ENCODE assay signal across 24 cellular contexts in the genomic region with DNA sequence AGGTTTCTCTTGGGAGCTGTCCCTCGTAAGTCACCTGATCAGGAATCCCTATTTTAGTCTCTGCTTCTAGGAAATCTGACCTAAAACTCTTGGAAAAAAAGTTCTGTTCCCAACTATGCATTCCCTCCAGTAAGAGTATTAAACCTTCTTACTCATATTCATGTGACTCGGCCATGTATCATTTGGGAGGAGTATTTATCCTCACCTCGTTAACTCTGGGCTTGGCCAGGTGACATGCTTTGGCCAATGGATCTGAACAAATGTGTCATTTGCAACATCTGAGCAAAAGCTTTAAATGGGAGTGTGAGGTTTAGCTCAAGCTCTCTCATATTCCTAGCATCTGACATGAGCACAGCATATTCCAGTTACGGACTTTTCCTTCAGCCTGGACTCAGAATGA.
DNase-seq lines count a peak whose midpoint lies in the region; ATAC-seq and FAIRE-seq lines count a peak whose summit lies in the region.
"Had no signal": no experiment of that assay in that cellular context is flagged by ENCODE, and none has a peak within 500 bp of the region (broad histone marks: within the 10 kb centered on the region; RNA-seq: fewer than 3 reads in every experiment).

No MANE protein-coding gene starts in this region.

- peaks cover 3% of the 10 kb centered on the region for H3K9me3 Mint-ChIP-seq in activated T-helper 17 cell treated with anti-CD3 and anti-CD28 coated beads, Interleukin-2, amount 50 U/mL, for 72 hours

- H3K27me3 Mint-ChIP-seq in activated T-helper 17 cell treated with anti-CD3 and anti-CD28 coated beads, Interleukin-2, amount 50 U/mL, for 72 hours = peaks cover 5% of the 10 kb centered on the region

- no peak overlapping the region for H3K4me3 Mint-ChIP-seq in activated T-helper 17 cell treated with anti-CD3 and anti-CD28 coated beads, Interleukin-2, amount 50 U/mL, for 72 hours
- H3K4me3 Mint-ChIP-seq: CD14-positive monocyte; CD8-positive, alpha-beta memory T cell had no signal

- DNase-seq in NCI-H2171 treated with DMSO at 0.1 percent for 48 hours (lab: John Stamatoyannopoulos, UW) (peak; percentile 8), NCI-H2171 (lab: John Stamatoyannopoulos, UW) (no peak), NCI-H69 (lab: John Stamatoyannopoulos, UW) (peak; percentile 10), renal cortical epithelial cell (ENCODE audit: low read depth) (peak; percentile 35), RCC 7860 (ENCODE audit: low spot score) (no peak)
- DNase-seq: ACHN; BE2C; Calu3; CD8-positive, alpha-beta memory T cell; DMS79 treated with DMSO at 0.1 percent for 48 hours; H7; KG1; NCI-H1092 treated with DMSO at 0.1 percent for 48 hours; NCI-H1436 treated with DMSO at 0.1 percent for 48 hours; NCI-H187 treated with DMSO at 0.1 percent for 48 hours; NCI-H446 treated with DMSO at 0.1 percent for 48 hours; NCI-H526; SHP77 had no signal

- peak; percentile 76 for ATAC-seq in esophagus mucosa
- no peak for ATAC-seq in HG02678 (IDR thresholded peaks at IDR 0.05; ENCODE audit: unreplicated experiment)
- ATAC-seq in activated T-helper 17 cell treated with anti-CD3 and anti-CD28 coated beads, Interleukin-2, amount 50 U/mL, for 72 hours (replicated peaks) = no peak

- no peaks in the 10 kb centered on the region for H3K4me1 Mint-ChIP-seq in activated T-helper 17 cell treated with anti-CD3 and anti-CD28 coated beads, Interleukin-2, amount 50 U/mL, for 72 hours
- H3K4me1 Mint-ChIP-seq: CD14-positive monocyte; CD8-positive, alpha-beta memory T cell had no signal

- no peak for FAIRE-seq in RCC 7860 (lab: Jason Lieb, UNC)
- FAIRE-seq: GM12892, GM19239 had no signal

- H3K36me3 Mint-ChIP-seq in activated T-helper 17 cell treated with anti-CD3 and anti-CD28 coated beads, Interleukin-2, amount 50 U/mL, for 72 hours (ENCODE audit: low read depth) = no peaks in the 10 kb centered on the region
- H3K36me3 Mint-ChIP-seq: CD14-positive monocyte; CD8-positive, alpha-beta memory T cell had no signal

- no peak overlapping the region for H3K27ac Mint-ChIP-seq in activated T-helper 17 cell treated with anti-CD3 and anti-CD28 coated beads, Interleukin-2, amount 50 U/mL, for 72 hours
- H3K27ac Mint-ChIP-seq: CD14-positive monocyte; CD8-positive, alpha-beta memory T cell had no signal

Comparison
In these comparisons a context has a peak if more than half of its experiments do, and no peak if none do; other contexts are left out.
1. DNase-seq: peak in NCI-H2171 treated with DMSO at 0.1 percent for 48 hours (single experiment), NCI-H69 (single experiment) and renal cortical epithelial cell (single experiment); none in NCI-H2171 (single experiment) and RCC 7860 (single experiment).